10 cellular contexts compared by ENCODE assay signal in genomic region chr3:176953106-176954080, GRCh38.
DNase-seq lines count a peak whose midpoint lies in the region; ATAC-seq and TF ChIP-seq lines count a peak whose summit lies in the region.
"Had no signal": no experiment of that assay in that cellular context is flagged by ENCODE, and none has a peak within 500 bp of the region (broad histone marks: within the 10 kb centered on the region; RNA-seq: fewer than 3 reads in every experiment).

No MANE protein-coding gene starts in this region.

- DNase-seq in GM03348 (ENCODE audit: low spot score) (peak; percentile 71), SJSA1 (ENCODE audit: low read depth in 1 of 2, low spot score in 2 of 2) (peak; percentile 37 to 44), Right ventricle myocardium superior (peak; percentile 79), sigmoid colon (peak; percentile 86), GM19238 (ENCODE audit: insufficient read length, low spot score) (no peak), occipital lobe (lab: John Stamatoyannopoulos, UW) (no peak), NK-92 (lab: John Stamatoyannopoulos, UW; ENCODE audit: unreplicated experiment) (no peak)
- DNase-seq: caudate nucleus, NCI-H2171 had no signal

- peak in 2 of 4 donors; percentile 34 to 48 for TF ChIP-seq EP300 in sigmoid colon (IDR thresholded peaks at IDR 0.05)

- H3K4me1 ChIP-seq in SJSA1 (replicated peaks) = peaks cover 11% of the 10 kb centered on the region; the same call in 1 of the 2 replicates
- H3K4me1 ChIP-seq in sigmoid colon = peaks cover 0 to 20% (median 16%) of the 10 kb centered on the region in 4 donors

- TF ChIP-seq POLR2A in sigmoid colon (IDR thresholded peaks at IDR 0.05) = no peak

- intact Hi-C loops in Right ventricle myocardium superior (cut with DNase I) (no loop called here), sigmoid colon (cut with DNase I) (loop anchor here (5.0 to 10.0 kb wide), 2 partner anchors 1211 to 1434 kb away; no protein-coding TSS in a partner anchor)

- ATAC-seq in Right ventricle myocardium superior (ENCODE audit: poor library complexity) = peak; percentile 94
- no peak for ATAC-seq in HG03565 (IDR thresholded peaks at IDR 0.05; ENCODE audit: unreplicated experiment)

- H3K27ac ChIP-seq in SJSA1 (no peak overlapping the region), sigmoid colon (peak overlapping the region in 3 of 4 donors; percentile 48 to 60 (median 54))

- WGBS in sigmoid colon, 2 donors = 29 to 55% methylated on average over 7 of the region's 7 CpGs

- TF ChIP-seq CTCF in sigmoid colon (IDR thresholded peaks at IDR 0.05) = no peak

- H3K36me3 ChIP-seq in SJSA1 (no peaks in the 10 kb centered on the region), sigmoid colon (no peaks in the 10 kb centered on the region)

- H3K27me3 ChIP-seq in SJSA1 (replicated peaks) (no peaks in the 10 kb centered on the region), sigmoid colon (no peaks in the 10 kb centered on the region)

- H3K4me3 ChIP-seq in SJSA1 = no peak overlapping the region
- no peak overlapping the region for H3K4me3 ChIP-seq in sigmoid colon

- no peaks in the 10 kb centered on the region for H3K9me3 ChIP-seq in SJSA1 (replicated peaks)
- no peaks in the 10 kb centered on the region for H3K9me3 ChIP-seq in sigmoid colon

Comparison
In these comparisons a context has a peak if more than half of its experiments do, and no peak if none do; other contexts are left out.
1. DNase-seq: peak in GM03348 (single experiment), SJSA1 (2 of 2), Right ventricle myocardium superior (single experiment) and sigmoid colon (single experiment); none in GM19238 (single experiment), occipital lobe (single experiment) and NK-92 (single experiment).